ENCODE assay signal across 9 cellular contexts in the genomic region with DNA sequence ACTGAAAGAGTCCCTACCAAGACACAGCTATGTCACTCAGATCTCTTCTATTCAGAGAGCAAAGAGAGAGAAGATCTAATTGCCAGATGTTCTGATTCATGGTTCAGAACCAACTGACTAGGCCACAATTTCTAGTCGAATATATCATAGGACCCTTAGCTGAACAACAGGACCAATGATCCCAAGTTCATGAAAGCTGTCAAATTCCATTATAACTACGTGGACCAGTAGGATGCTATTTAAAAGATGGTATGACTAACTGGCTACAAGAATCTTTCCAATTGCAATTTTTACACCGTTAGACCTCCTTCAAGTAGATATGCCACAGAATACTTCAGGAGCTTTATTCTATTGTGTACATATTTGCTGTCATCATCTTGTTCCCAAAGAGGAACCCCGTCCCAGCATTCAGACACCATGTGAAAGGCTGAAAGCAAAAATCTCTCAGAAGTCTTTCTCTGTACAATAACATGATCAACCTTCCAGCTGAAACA.
DNase-seq lines count a peak whose midpoint lies in the region; ATAC-seq, FAIRE-seq and TF ChIP-seq lines count a peak whose summit lies in the region.
"Had no signal": no experiment of that assay in that cellular context is flagged by ENCODE, and none has a peak within 500 bp of the region (broad histone marks: within the 10 kb centered on the region; RNA-seq: fewer than 3 reads in every experiment).

No MANE protein-coding gene starts in this region.

- H3K9me3 Mint-ChIP-seq in activated naive CD8-positive, alpha-beta T cell (ENCODE audit: low read depth), result no peaks in the 10 kb centered on the region
- no peaks in the 10 kb centered on the region for H3K9me3 Mint-ChIP-seq in nephron

- peaks cover 5% of the 10 kb centered on the region for H3K36me3 Mint-ChIP-seq in activated naive CD8-positive, alpha-beta T cell
- peaks cover 7% of the 10 kb centered on the region for H3K36me3 Mint-ChIP-seq in nephron (ENCODE audit: low read depth)

- no peaks in the 10 kb centered on the region for H3K27me3 Mint-ChIP-seq in activated naive CD8-positive, alpha-beta T cell
- no peaks in the 10 kb centered on the region for H3K27me3 Mint-ChIP-seq in nephron (ENCODE audit: low read depth)

- ATAC-seq in GM18505 (IDR thresholded peaks at IDR 0.05; ENCODE audit: unreplicated experiment) (peak; percentile 6), HG03280 (IDR thresholded peaks at IDR 0.05; ENCODE audit: unreplicated experiment) (peak; percentile 1), HG02763 (IDR thresholded peaks at IDR 0.05; ENCODE audit: unreplicated experiment) (no peak)

- no peak for FAIRE-seq in H54 (lab: Jason Lieb, UNC)

- TF ChIP-seq POLR2A in GM18505 (IDR thresholded peaks at IDR 0.05; ENCODE audit: borderline replicate concordance, extremely low read depth, insufficient read depth, insufficient read length), result no peak
- TF ChIP-seq POLR2A in H54 (IDR thresholded peaks at IDR 0.05; ENCODE audit: low read depth, low read length), result no peak

- H3K27ac Mint-ChIP-seq in activated naive CD8-positive, alpha-beta T cell, result peak overlapping the region; percentile 55
- H3K27ac Mint-ChIP-seq in nephron, result peak overlapping the region in 2 of 3 experiments; percentile 29 to 44

- H3K4me1 Mint-ChIP-seq in activated naive CD8-positive, alpha-beta T cell (ENCODE audit: low read depth), result peaks cover 45% of the 10 kb centered on the region
- H3K4me1 Mint-ChIP-seq in nephron, result peaks cover 34% of the 10 kb centered on the region

- no peak for DNase-seq in H54 (ENCODE audit: insufficient read length, low spot score)
- DNase-seq in AG08395 (ENCODE audit: low spot score), result no peak
- DNase-seq in NCI-H1105 treated with DMSO at 0.1 percent for 48 hours (lab: John Stamatoyannopoulos, UW), result no peak
- DNase-seq: NCI-H1048 had no signal

- peak overlapping the region; percentile 51 for H3K4me3 Mint-ChIP-seq in activated naive CD8-positive, alpha-beta T cell
- H3K4me3 Mint-ChIP-seq in nephron, result no peak overlapping the region

- no peak for TF ChIP-seq CTCF in nephron (IDR thresholded peaks at IDR 0.05; ENCODE audit: unreplicated experiment in 3 of 3)
